In genomic region chr14:95652690-95653089, GRCh38 we compare ENCODE assay signal across 1 cellular context.
TF ChIP-seq lines count a peak whose summit lies in the region.

No MANE protein-coding gene starts in this region.

TF ChIP-seq in WTC11, 78 proteins besides CTCF, POLR2A, EP300 and RAD21 (continued from another document):
- no peak for TF ChIP-seq ZNF532 (CRISPR knock-in tag; IDR thresholded peaks at IDR 0.05; ENCODE audit: borderline replicate concordance)
